Comparison of ENCODE assay signal across 1 cellular context in genomic region chr11:15650105-15650938, GRCh38.
A peak's percentile ranks its signal among the peaks of the same experiment; 100 is the strongest.
TF ChIP-seq lines count a peak whose summit lies in the region.

No MANE protein-coding gene starts in this region.

TF ChIP-seq in HepG2, 621 proteins besides CTCF, POLR2A, EP300 and RAD21 (continued from another document and continues in another):
- TF ChIP-seq SP5 (CRISPR knock-in tag; IDR thresholded peaks at IDR 0.05; ENCODE audit: borderline replicate concordance, low read depth) (peak; percentile 76; the same call in 1 of the 2 replicates), ZNF704 (CRISPR knock-in tag; IDR thresholded peaks at IDR 0.05; ENCODE audit: borderline replicate concordance) (no peak), U2AF1 (optimal IDR thresholded peaks at IDR 0.05; ENCODE audit: low read depth, low read length) (no peak), PAX8 (CRISPR knock-in tag; IDR thresholded peaks at IDR 0.05; ENCODE audit: borderline replicate concordance) (no peak), HIC2 (CRISPR knock-in tag; IDR thresholded peaks at IDR 0.05; ENCODE audit: low read depth) (no peak), ZNF761 (CRISPR knock-in tag; conservative IDR thresholded peaks at IDR 0.05) (peak; percentile 79; the same call in 1 of the 2 replicates), ZNF275 (CRISPR knock-in tag; IDR thresholded peaks at IDR 0.05; ENCODE audit: borderline replicate concordance) (0 out of 2 replicates have a peak, but pooled peaks have one; percentile 37), ZNF503 (CRISPR knock-in tag; IDR thresholded peaks at IDR 0.05) (peak; percentile 62; the same call in 1 of the 2 replicates), AKNA (CRISPR knock-in tag; IDR thresholded peaks at IDR 0.05; ENCODE audit: borderline replicate concordance) (no peak), ZNF260 (CRISPR knock-in tag; IDR thresholded peaks at IDR 0.05; ENCODE audit: borderline replicate concordance, low read depth) (no peak), RELA (CRISPR knock-in tag; IDR thresholded peaks at IDR 0.05) (0 out of 2 replicates have a peak, but pooled peaks have one; percentile 67), POGZ (CRISPR knock-in tag; IDR thresholded peaks at IDR 0.05) (peak; percentile 90), ATF4 (CRISPR knock-in tag; IDR thresholded peaks at IDR 0.05) (no peak), ZNF143 (CRISPR knock-in tag; IDR thresholded peaks at IDR 0.05) (no peak), BORCS8-MEF2B (CRISPR knock-in tag; IDR thresholded peaks at IDR 0.05) (peak; percentile 85; the same call in 1 of the 2 replicates), ZNF800 (CRISPR knock-in tag; IDR thresholded peaks at IDR 0.05) (peak; percentile 82; the same call in 1 of the 2 replicates), SMAD9 (CRISPR knock-in tag; IDR thresholded peaks at IDR 0.05) (peak; percentile 30; the same call in 1 of the 2 replicates), RNF219 (CRISPR knock-in tag; IDR thresholded peaks at IDR 0.05) (no peak), SNAPC2 (CRISPR knock-in tag; IDR thresholded peaks at IDR 0.05) (no peak), GPBP1L1 (CRISPR knock-in tag; IDR thresholded peaks at IDR 0.05) (no peak), EEA1 (CRISPR knock-in tag; IDR thresholded peaks at IDR 0.05; ENCODE audit: borderline replicate concordance) (no peak), ZNF607 (CRISPR knock-in tag; IDR thresholded peaks at IDR 0.05; ENCODE audit: borderline replicate concordance) (peak; percentile 71; the same call in 1 of the 2 replicates), CAMTA2 (CRISPR knock-in tag; IDR thresholded peaks at IDR 0.05; ENCODE audit: borderline replicate concordance) (no peak), MEF2D (CRISPR knock-in tag; IDR thresholded peaks at IDR 0.05) (peak; percentile 62; the same call in 1 of the 2 replicates), ZFP82 (CRISPR knock-in tag; IDR thresholded peaks at IDR 0.05; ENCODE audit: borderline replicate concordance) (no peak), ZMAT5 (CRISPR knock-in tag; IDR thresholded peaks at IDR 0.05; ENCODE audit: borderline replicate concordance, low read depth) (no peak), ZXDC (CRISPR knock-in tag; IDR thresholded peaks at IDR 0.05) (no peak)
